22 cellular contexts compared by ENCODE assay signal in the genomic region with DNA sequence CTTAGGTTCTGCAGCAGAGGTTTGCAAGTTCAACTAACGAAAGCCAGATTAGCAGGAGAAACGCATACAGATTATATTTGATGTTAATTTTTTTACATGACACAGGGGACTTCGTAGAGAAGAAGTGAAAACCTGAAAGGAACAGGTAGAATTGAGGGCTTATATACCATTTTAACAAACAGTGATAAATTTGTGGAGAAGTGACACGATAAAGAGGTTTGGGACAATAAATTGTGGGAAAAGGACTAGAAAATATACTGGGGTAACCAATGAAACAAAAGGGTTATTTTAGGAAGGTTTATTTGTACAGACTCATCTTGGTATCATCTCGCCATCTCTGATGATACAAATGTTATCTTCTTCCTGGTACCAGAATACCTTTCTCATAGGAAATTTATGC.
DNase-seq lines count a peak whose midpoint lies in the region; ATAC-seq and TF ChIP-seq lines count a peak whose summit lies in the region.
"Had no signal": no experiment of that assay in that cellular context is flagged by ENCODE, and none has a peak within 500 bp of the region (broad histone marks: within the 10 kb centered on the region; RNA-seq: fewer than 3 reads in every experiment).

No MANE protein-coding gene starts in this region.

- POLR2A ChIA-PET in HEK293 (lab: Yijun Ruan, JAX) = no interaction called here

- H3K9me3 ChIP-seq in HEK293 (ENCODE audit: control insufficient read depth, insufficient read depth, low read depth, low read length) (no peaks in the 10 kb centered on the region), RWPE2 (ENCODE audit: severe bottlenecking) (no peaks in the 10 kb centered on the region)
- H3K9me3 ChIP-seq: BE2C, BLaER1 had no signal

- no peaks in the 10 kb centered on the region for H3K27me3 ChIP-seq in RWPE2 (ENCODE audit: insufficient read depth, poor library complexity, severe bottlenecking)
- H3K27me3 ChIP-seq: BE2C, BLaER1 had no signal

- intact Hi-C loops in left ventricle myocardium superior (cut with micrococcal nuclease) = no loop called here

- no peak for DNase-seq in RWPE2 (ENCODE audit: low spot score)
- no peak for DNase-seq in epithelial cell of prostate (ENCODE audit: low read depth, low spot score)
- no peak for DNase-seq in left ventricle myocardium superior
- DNase-seq in iPS-NIHi11 (ENCODE audit: low spot score) = no peak
- DNase-seq: 8988T; ACHN; BE2C; C1 segment of cervical spinal cord; CD4-positive, alpha-beta memory T cell; CD4-positive, CD25-positive, alpha-beta regulatory T cell; CD8-positive, alpha-beta memory T cell; COR-L47; DMS 273 treated with DMSO at 0.1 percent for 48 hours; DMS153; DMS53; DMS79; DND-41; EL; GDM1 had no signal

- no peaks in the 10 kb centered on the region for H3K4me1 ChIP-seq in HEK293 (ENCODE audit: control insufficient read depth, insufficient read depth, low read length)
- peaks cover 34% of the 10 kb centered on the region for H3K4me1 ChIP-seq in RWPE2 (ENCODE audit: insufficient read depth, poor library complexity, severe bottlenecking)
- H3K4me1 ChIP-seq: BE2C, BLaER1 had no signal

- H3K36me3 ChIP-seq in HEK293 (ENCODE audit: control insufficient read depth in 2 of 2, insufficient read depth in 1 of 2, low read length in 2 of 2) = no peaks in the 10 kb centered on the region
- H3K36me3 ChIP-seq in RWPE2 (ENCODE audit: low read depth) = no peaks in the 10 kb centered on the region
- H3K36me3 ChIP-seq: BE2C, BLaER1 had no signal

- no peak for TF ChIP-seq CTCF in HEK293 (tag by site-specific recombination; IDR thresholded peaks at IDR 0.05)
- TF ChIP-seq CTCF in RWPE2 (IDR thresholded peaks at IDR 0.05; ENCODE audit: poor library complexity, severe bottlenecking) = no peak

- CTCF ChIA-PET in HEK293 (lab: Yijun Ruan, JAX) = no interaction called here

- H3K4me3 ChIP-seq in HEK293 (ENCODE audit: low read depth, low read length) (no peak overlapping the region), RWPE2 (ENCODE audit: severe bottlenecking) (no peak overlapping the region)
- H3K4me3 ChIP-seq: BLaER1, GM12878 had no signal

- ATAC-seq in RWPE2 (ENCODE audit: low read depth) = no peak
- ATAC-seq in left ventricle myocardium superior = no peak
- ATAC-seq: GM12878 had no signal

- H3K27ac ChIP-seq in HEK293 (ENCODE audit: extremely low read depth, low read depth, low read length) (no peak overlapping the region), RWPE2 (ENCODE audit: poor library complexity, severe bottlenecking) (peak overlapping the region; percentile 70), epithelial cell of prostate (peak overlapping the region; percentile 82)
- H3K27ac ChIP-seq: BLaER1 had no signal

TF ChIP-seq in HEK293, 187 proteins besides CTCF, POLR2A, EP300 and RAD21:
- TF ChIP-seq ZNF311 (tag by site-specific recombination; IDR thresholded peaks at IDR 0.05; ENCODE audit: borderline replicate concordance) (no peak), ZNF214 (tag by site-specific recombination; IDR thresholded peaks at IDR 0.05; ENCODE audit: borderline replicate concordance) (no peak), ZNF211 (tag by site-specific recombination; IDR thresholded peaks at IDR 0.05; ENCODE audit: low read depth) (peak; percentile 96), ZNF677 (tag by site-specific recombination; IDR thresholded peaks at IDR 0.05) (no peak)
